In genomic region chr9:33939924-33940874, GRCh38 we compare ENCODE assay signal across 1 cellular context.
TF ChIP-seq lines count a peak whose summit lies in the region.

No MANE protein-coding gene starts in this region.

TF ChIP-seq in HepG2, 621 proteins besides CTCF, POLR2A, EP300 and RAD21 (continued from another document and continues in another):
- TF ChIP-seq HNF1A (IDR thresholded peaks at IDR 0.05; ENCODE audit: low read depth) (no peak; the same call in 1 of the 2 replicates), HNF1A (CRISPR knock-in tag; IDR thresholded peaks at IDR 0.05; ENCODE audit: borderline replicate concordance) (peak; percentile 86; the same call in 1 of the 2 replicates), SP1 (IDR thresholded peaks at IDR 0.05) (no peak), SP1 (CRISPR knock-in tag; IDR thresholded peaks at IDR 0.05) (no peak), ZBTB2 (CRISPR knock-in tag; IDR thresholded peaks at IDR 0.05; ENCODE audit: low read depth) (0 out of 2 replicates have a peak, but pooled peaks have one; percentile 33), TBX2 (CRISPR knock-in tag; IDR thresholded peaks at IDR 0.05; ENCODE audit: borderline replicate concordance) (peak; percentile 93), ZNF552 (CRISPR knock-in tag; IDR thresholded peaks at IDR 0.05; ENCODE audit: borderline replicate concordance) (no peak), RFXAP (CRISPR knock-in tag; IDR thresholded peaks at IDR 0.05; ENCODE audit: borderline replicate concordance) (peak; percentile 78), ZNF746 (CRISPR knock-in tag; IDR thresholded peaks at IDR 0.05) (peak; percentile 84), YEATS4 (CRISPR knock-in tag; IDR thresholded peaks at IDR 0.05; ENCODE audit: borderline replicate concordance) (peak; percentile 57; the same call in 1 of the 2 replicates), SOX6 (IDR thresholded peaks at IDR 0.05) (no peak), SOX6 (CRISPR knock-in tag; IDR thresholded peaks at IDR 0.05) (peak; percentile 94), MXD4 (CRISPR knock-in tag; IDR thresholded peaks at IDR 0.05) (no peak), TBX3 (IDR thresholded peaks at IDR 0.05; ENCODE audit: borderline replicate concordance) (peak; percentile 23; the same call in 1 of the 2 replicates), ZFY (CRISPR knock-in tag; IDR thresholded peaks at IDR 0.05) (no peak), ZEB1 (IDR thresholded peaks at IDR 0.05; ENCODE audit: insufficient replicate concordance, low read depth) (peak; percentile 51), SMARCE1 (IDR thresholded peaks at IDR 0.05; ENCODE audit: borderline replicate concordance) (no peak), ZMAT3 (CRISPR knock-in tag; conservative IDR thresholded peaks at IDR 0.05) (0 out of 2 replicates have a peak, but pooled peaks have one; percentile 43), TOPORS (CRISPR knock-in tag; IDR thresholded peaks at IDR 0.05) (0 out of 2 replicates have a peak, but pooled peaks have one; percentile 55), FOXK2 (IDR thresholded peaks at IDR 0.05) (peak; percentile 85), ZNF121 (CRISPR knock-in tag; IDR thresholded peaks at IDR 0.05) (peak; percentile 92), ZNF12 (CRISPR knock-in tag; IDR thresholded peaks at IDR 0.05) (peak; percentile 65; the same call in 1 of the 2 replicates), ZNF335 (CRISPR knock-in tag; IDR thresholded peaks at IDR 0.05) (peak; percentile 26; the same call in 1 of the 2 replicates), HOXA5 (CRISPR knock-in tag; IDR thresholded peaks at IDR 0.05) (peak; percentile 83; the same call in 1 of the 2 replicates), RXRB (CRISPR knock-in tag; IDR thresholded peaks at IDR 0.05; ENCODE audit: borderline replicate concordance) (peak; percentile 95), ATF7 (IDR thresholded peaks at IDR 0.05) (no peak), ATF7 (CRISPR knock-in tag; IDR thresholded peaks at IDR 0.05) (peak; percentile 38; the same call in 1 of the 2 replicates), ZNF788 (CRISPR knock-in tag; IDR thresholded peaks at IDR 0.05; ENCODE audit: borderline replicate concordance) (peak; percentile 86; the same call in 1 of the 2 replicates), ZFP36 (IDR thresholded peaks at IDR 0.05; ENCODE audit: borderline replicate concordance, low read depth, low read length, partially characterized antibody) (no peak), SATB2 (CRISPR knock-in tag; IDR thresholded peaks at IDR 0.05) (no peak), ZNF281 (CRISPR knock-in tag; IDR thresholded peaks at IDR 0.05; ENCODE audit: borderline replicate concordance) (peak; percentile 96), IKZF5 (CRISPR knock-in tag; IDR thresholded peaks at IDR 0.05) (peak; percentile 81), FOXJ3 (CRISPR knock-in tag; IDR thresholded peaks at IDR 0.05; ENCODE audit: borderline replicate concordance) (peak; percentile 92; the same call in 1 of the 2 replicates), ZNF235 (CRISPR knock-in tag; IDR thresholded peaks at IDR 0.05; ENCODE audit: borderline replicate concordance) (no peak), ZBTB20 (CRISPR knock-in tag; IDR thresholded peaks at IDR 0.05; ENCODE audit: borderline replicate concordance, low read depth) (peak; percentile 59; the same call in 1 of the 2 replicates), ZNF790 (CRISPR knock-in tag; IDR thresholded peaks at IDR 0.05; ENCODE audit: borderline replicate concordance) (peak; percentile 49; the same call in 1 of the 2 replicates), PCBP1 (IDR thresholded peaks at IDR 0.05; ENCODE audit: borderline replicate concordance, low read depth, low read length) (0 out of 2 replicates have a peak, but pooled peaks have one; percentile 57), ZNF761 (CRISPR knock-in tag; conservative IDR thresholded peaks at IDR 0.05) (no peak), NCOA1 (CRISPR knock-in tag; IDR thresholded peaks at IDR 0.05) (no peak), ZKSCAN8 (CRISPR knock-in tag; IDR thresholded peaks at IDR 0.05; ENCODE audit: borderline replicate concordance) (peak; percentile 88), TEAD3 (CRISPR knock-in tag; optimal IDR thresholded peaks at IDR 0.05; ENCODE audit: borderline replicate concordance) (peak; percentile 83), NR2F6 (IDR thresholded peaks at IDR 0.05) (peak; percentile 96), NR2F6 (CRISPR knock-in tag; IDR thresholded peaks at IDR 0.05) (peak; percentile 98), HNRNPK (IDR thresholded peaks at IDR 0.05; ENCODE audit: low read depth, low read length, poor library complexity, severe bottlenecking) (peak; percentile 82), BRD4 (CRISPR knock-in tag; IDR thresholded peaks at IDR 0.05) (0 out of 2 replicates have a peak, but pooled peaks have one; percentile 25), HDAC1 (CRISPR knock-in tag; IDR thresholded peaks at IDR 0.05) (peak; percentile 77), SP5 (CRISPR knock-in tag; IDR thresholded peaks at IDR 0.05; ENCODE audit: borderline replicate concordance, low read depth) (peak; percentile 48; the same call in 1 of the 2 replicates), FOXP1 (IDR thresholded peaks at IDR 0.05) (no peak), FOXP1 (CRISPR knock-in tag; IDR thresholded peaks at IDR 0.05) (peak; percentile 88), HNF4G (IDR thresholded peaks at IDR 0.05; ENCODE audit: borderline replicate concordance, low read depth, low read length) (peak; percentile 87), HNF4G (CRISPR knock-in tag; IDR thresholded peaks at IDR 0.05; ENCODE audit: borderline replicate concordance, low read depth) (peak; percentile 86; the same call in 1 of the 2 replicates), ZNF550 (CRISPR knock-in tag; IDR thresholded peaks at IDR 0.05; ENCODE audit: borderline replicate concordance) (no peak), JUN (CRISPR knock-in tag; IDR thresholded peaks at IDR 0.05) (0 out of 2 replicates have a peak, but pooled peaks have one; percentile 74), ZNF430 (CRISPR knock-in tag; IDR thresholded peaks at IDR 0.05) (peak; percentile 65; the same call in 1 of the 2 replicates), NR2F1 (CRISPR knock-in tag; IDR thresholded peaks at IDR 0.05) (peak; percentile 81 to 93)
- TF ChIP-seq, protein P1, sequence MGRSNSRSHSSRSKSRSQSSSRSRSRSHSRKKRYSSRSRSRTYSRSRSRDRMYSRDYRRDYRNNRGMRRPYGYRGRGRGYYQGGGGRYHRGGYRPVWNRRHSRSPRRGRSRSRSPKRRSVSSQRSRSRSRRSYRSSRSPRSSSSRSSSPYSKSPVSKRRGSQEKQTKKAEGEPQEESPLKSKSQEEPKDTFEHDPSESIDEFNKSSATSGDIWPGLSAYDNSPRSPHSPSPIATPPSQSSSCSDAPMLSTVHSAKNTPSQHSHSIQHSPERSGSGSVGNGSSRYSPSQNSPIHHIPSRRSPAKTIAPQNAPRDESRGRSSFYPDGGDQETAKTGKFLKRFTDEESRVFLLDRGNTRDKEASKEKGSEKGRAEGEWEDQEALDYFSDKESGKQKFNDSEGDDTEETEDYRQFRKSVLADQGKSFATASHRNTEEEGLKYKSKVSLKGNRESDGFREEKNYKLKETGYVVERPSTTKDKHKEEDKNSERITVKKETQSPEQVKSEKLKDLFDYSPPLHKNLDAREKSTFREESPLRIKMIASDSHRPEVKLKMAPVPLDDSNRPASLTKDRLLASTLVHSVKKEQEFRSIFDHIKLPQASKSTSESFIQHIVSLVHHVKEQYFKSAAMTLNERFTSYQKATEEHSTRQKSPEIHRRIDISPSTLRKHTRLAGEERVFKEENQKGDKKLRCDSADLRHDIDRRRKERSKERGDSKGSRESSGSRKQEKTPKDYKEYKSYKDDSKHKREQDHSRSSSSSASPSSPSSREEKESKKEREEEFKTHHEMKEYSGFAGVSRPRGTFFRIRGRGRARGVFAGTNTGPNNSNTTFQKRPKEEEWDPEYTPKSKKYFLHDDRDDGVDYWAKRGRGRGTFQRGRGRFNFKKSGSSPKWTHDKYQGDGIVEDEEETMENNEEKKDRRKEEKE (IDR thresholded peaks at IDR 0.05), result no peak
- TF ChIP-seq, protein P2, sequence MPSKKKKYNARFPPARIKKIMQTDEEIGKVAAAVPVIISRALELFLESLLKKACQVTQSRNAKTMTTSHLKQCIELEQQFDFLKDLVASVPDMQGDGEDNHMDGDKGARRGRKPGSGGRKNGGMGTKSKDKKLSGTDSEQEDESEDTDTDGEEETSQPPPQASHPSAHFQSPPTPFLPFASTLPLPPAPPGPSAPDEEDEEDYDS (CRISPR knock-in tag; IDR thresholded peaks at IDR 0.05), result peak; percentile 22; the same call in 1 of the 2 replicates
- TF ChIP-seq, protein P3, sequence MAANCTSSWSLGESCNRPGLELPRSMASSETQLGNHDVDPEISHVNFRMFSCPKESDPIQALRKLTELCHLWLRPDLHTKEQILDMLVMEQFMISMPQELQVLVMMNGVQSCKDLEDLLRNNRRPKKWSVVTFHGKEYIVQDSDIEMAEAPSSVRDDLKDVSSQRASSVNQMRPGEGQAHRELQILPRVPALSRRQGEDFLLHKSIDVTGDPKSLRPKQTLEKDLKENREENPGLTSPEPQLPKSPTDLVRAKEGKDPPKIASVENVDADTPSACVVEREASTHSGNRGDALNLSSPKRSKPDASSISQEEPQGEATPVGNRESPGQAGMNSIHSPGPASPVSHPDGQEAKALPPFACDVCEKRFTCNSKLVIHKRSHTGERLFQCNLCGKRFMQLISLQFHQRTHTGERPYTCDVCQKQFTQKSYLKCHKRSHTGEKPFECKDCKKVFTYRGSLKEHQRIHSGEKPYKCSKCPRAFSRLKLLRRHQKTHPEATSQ (CRISPR knock-in tag; IDR thresholded peaks at IDR 0.05; ENCODE audit: borderline replicate concordance), result peak; percentile 76; the same call in 1 of the 2 replicates
- TF ChIP-seq, protein P4, sequence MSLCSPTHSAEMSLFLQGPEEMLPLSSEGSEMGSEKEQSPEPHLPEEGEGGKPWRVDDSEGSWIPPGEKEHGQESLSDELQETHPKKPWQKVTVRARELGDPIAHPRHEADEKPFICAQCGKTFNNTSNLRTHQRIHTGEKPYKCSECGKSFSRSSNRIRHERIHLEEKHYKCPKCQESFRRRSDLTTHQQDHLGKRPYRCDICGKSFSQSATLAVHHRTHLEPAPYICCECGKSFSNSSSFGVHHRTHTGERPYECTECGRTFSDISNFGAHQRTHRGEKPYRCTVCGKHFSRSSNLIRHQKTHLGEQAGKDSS (CRISPR knock-in tag; IDR thresholded peaks at IDR 0.05; ENCODE audit: borderline replicate concordance, low read depth), result peak; percentile 78; the same call in 1 of the 2 replicates
